Comparison of ENCODE assay signal across 18 cellular contexts in the genomic region with DNA sequence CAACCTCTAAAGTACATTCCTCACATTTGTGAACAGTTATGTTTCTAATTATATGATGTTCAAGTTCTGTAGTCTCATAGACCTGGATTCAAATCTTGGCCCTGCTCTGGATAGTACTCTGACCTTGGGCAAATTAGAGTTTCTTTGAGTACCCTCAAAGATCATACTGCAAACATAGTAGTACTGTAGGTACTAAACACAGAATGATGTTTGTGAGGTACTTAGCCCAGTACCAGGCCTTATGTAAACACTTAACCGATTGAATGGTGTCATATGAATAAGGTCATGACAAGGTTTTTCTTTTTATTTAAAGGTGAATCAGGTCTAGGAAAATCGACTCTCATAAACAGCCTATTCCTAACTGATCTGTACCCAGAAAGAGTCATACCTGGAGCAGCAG. TPM values are rescaled to one million over a fixed set of nuclear protein-coding genes. Genes with fewer than 3 reads are reported as not detected.
A peak's percentile ranks its signal among the peaks of the same experiment; 100 is the strongest.
DNase-seq lines count a peak whose midpoint lies in the region; ATAC-seq, FAIRE-seq and TF ChIP-seq lines count a peak whose summit lies in the region.
"Had no signal": no experiment of that assay in that cellular context is flagged by ENCODE, and none has a peak within 500 bp of the region (broad histone marks: within the 10 kb centered on the region; RNA-seq: fewer than 3 reads in every experiment).

No MANE protein-coding gene starts in this region.

- TF ChIP-seq EP300 in HepG2 (IDR thresholded peaks at IDR 0.05; ENCODE audit: low read depth in 2 of 2, low read length in 2 of 2), result no peak
- no peak for TF ChIP-seq EP300 in HepG2 (CRISPR knock-in tag; IDR thresholded peaks at IDR 0.05; ENCODE audit: borderline replicate concordance)

- no peak for TF ChIP-seq RAD21 in HepG2 (CRISPR knock-in tag; IDR thresholded peaks at IDR 0.05)

- FAIRE-seq in HepG2 (lab: Jason Lieb, UNC), result no peak
- FAIRE-seq: D721Med had no signal

- intact Hi-C loops in HepG2 (cut with micrococcal nuclease; ENCODE audit: unreplicated experiment) (no loop called here), right lobe of liver (cut with DNase I) (no loop called here)

- peaks cover 56% of the 10 kb centered on the region for H3K79me2 ChIP-seq in HepG2 (ENCODE audit: insufficient read depth, low read length)

- H4K20me1 ChIP-seq in HepG2 (ENCODE audit: insufficient read depth, low read length), result peaks cover 11% of the 10 kb centered on the region

- H3K27ac ChIP-seq in HepG2 (ENCODE audit: extremely low read length, insufficient read depth, low read length), result no peak overlapping the region
- H3K27ac ChIP-seq in right lobe of liver, result no peak overlapping the region
- 0 out of 2 replicates have a peak overlapping the region, but pooled peaks have one; percentile 11 for H3K27ac ChIP-seq in SK-N-MC

- no peak for TF ChIP-seq POLR2A in HepG2 (IDR thresholded peaks at IDR 0.05; ENCODE audit: insufficient read depth in 1 of 2, low read depth in 2 of 2, low read length in 2 of 2)
- no peak for TF ChIP-seq POLR2A in right lobe of liver (IDR thresholded peaks at IDR 0.05)

- TF ChIP-seq CTCF in HepG2 (CRISPR knock-in tag; IDR thresholded peaks at IDR 0.05) (no peak), right lobe of liver (IDR thresholded peaks at IDR 0.05) (no peak)

- no peak for DNase-seq in HepG2 (ENCODE audit: low spot score)
- no peak for DNase-seq in right lobe of liver
- peak; percentile 91 for DNase-seq in NCI-H2029 treated with DMSO at 0.1 percent for 48 hours (lab: John Stamatoyannopoulos, UW)
- no peak for DNase-seq in SK-N-MC (ENCODE audit: low read depth, low spot score)
- DNase-seq in DMS 273 (lab: John Stamatoyannopoulos, UW; ENCODE audit: unreplicated experiment), result no peak
- DNase-seq: C1 segment of cervical spinal cord, GF-D8, H7, HFFc6, KBM-7, MV-4-11, NCI-H187, NCI-H2171 treated with DMSO at 0.1 percent for 48 hours, NCI-H524 treated with DMSO at 0.1 percent for 48 hours, T-helper 2 cell had no signal

- 88% methylated on average over 2 of the region's 2 CpGs for WGBS in HepG2 (ENCODE audit: low lambda C conversion rate)
- 69% methylated on average over 2 of the region's 2 CpGs for WGBS in right lobe of liver (ENCODE audit: insufficient coverage, low coverage, low lambda C conversion rate, missing lambda C conversion rate)

- no peaks in the 10 kb centered on the region for H3K27me3 ChIP-seq in HepG2 (ENCODE audit: control insufficient read depth in 1 of 2, insufficient read depth in 2 of 2, low read length in 2 of 2)
- H3K27me3 ChIP-seq in right lobe of liver, result no peaks in the 10 kb centered on the region

- H3K4me1 ChIP-seq in HepG2 (ENCODE audit: insufficient read depth, low read length) (no peaks in the 10 kb centered on the region), right lobe of liver (no peaks in the 10 kb centered on the region)

- H3K9me3 ChIP-seq in HepG2 (ENCODE audit: low read length) (no peaks in the 10 kb centered on the region), right lobe of liver (no peaks in the 10 kb centered on the region), SK-N-MC (ENCODE audit: low read depth, low read length) (no peaks in the 10 kb centered on the region)

- H3K36me3 ChIP-seq in HepG2 (replicated peaks in 1 of 2; ENCODE audit: control insufficient read depth in 1 of 2, insufficient read depth in 2 of 2, low read length in 2 of 2) (peaks cover 20 to 86% of the 10 kb centered on the region in 2 experiments), right lobe of liver (peaks cover 0 to 53% (median 8%) of the 10 kb centered on the region in 4 donors), SK-N-MC (ENCODE audit: insufficient read depth, low read length) (peaks cover 72% of the 10 kb centered on the region)

- in situ Hi-C loops in HepG2 (cut with HindIII; ENCODE audit: extremely low pct_ligation_motif_present, low pct_unique_long_range_greater_than_20kb), result no loop called here

- no peak overlapping the region for H3K4me2 ChIP-seq in HepG2 (ENCODE audit: low read depth, low read length)

- H3K9ac ChIP-seq in HepG2 (ENCODE audit: insufficient read depth, low read depth, low read length) (no peak overlapping the region), SK-N-MC (ENCODE audit: insufficient read length) (no peak overlapping the region)

- CTCF ChIA-PET in HepG2 (lab: Yijun Ruan, JAX; ENCODE audit: low intra/inter-chr PET ratio, low total read pairs), result no interaction called here

- BruUV-seq in HepG2 (replicated peaks; lab: Mats Ljungman, UMichigan), result no TSS peak

- ATAC-seq in HepG2 (no peak), right lobe of liver (no peak), esophagus mucosa (no peak), HG02623 (IDR thresholded peaks at IDR 0.05; ENCODE audit: unreplicated experiment) (no peak)

- H2AFZ ChIP-seq in HepG2 (ENCODE audit: low read length), result no peak overlapping the region

- H3K4me3 ChIP-seq in HepG2 (replicated peaks in 1 of 3; ENCODE audit: insufficient read depth in 1 of 3, low read depth in 2 of 3, low read length in 3 of 3) (no peak overlapping the region), right lobe of liver (no peak overlapping the region), SK-N-MC (no peak overlapping the region)

- POLR2A ChIA-PET in HepG2 (lab: Yijun Ruan, JAX), result no interaction called here

RNA-seq across cellular contexts. Expression of a gene that starts 19.1 kb away (rescaled TPM):
- total RNA-seq in HepG2 (2016; rRNA removed; fragmentation: Illumina TruSeq; extraction: Trizol) (493 and 750 TPM in 2 replicates), right lobe of liver (10 to 100 TPM; 66.6 to 97.9 (median 86.2) TPM), esophagus mucosa (177 TPM)
- 68.0 and 78.0 TPM in 2 replicates for total RNA-seq in HepG2 (2016; cell fraction: cytosol; rRNA removed; fragmentation: Illumina TruSeq; extraction: Trizol; ENCODE audit: low read depth)
- total RNA-seq in HepG2 (2016; cell fraction: insoluble cytoplasmic fraction; rRNA removed; fragmentation: Illumina TruSeq; extraction: Trizol), result 485 and 732 TPM in 2 replicates
- total RNA-seq in HepG2 (2016; cell fraction: membrane; rRNA removed; fragmentation: Illumina TruSeq; extraction: Trizol), result 155 and 168 TPM in 2 replicates
- 303 and 351 TPM in 2 replicates for total RNA-seq in HepG2 (2016; cell fraction: nucleus; rRNA removed; fragmentation: Illumina TruSeq; extraction: Trizol)
- polyA plus RNA-seq in HepG2 (2011; rRNA removed), result 579 and 733 TPM in 2 replicates
- polyA plus RNA-seq in HepG2 (2011; cell fraction: cytosol; rRNA removed), result 208 and 366 TPM in 2 replicates
- polyA plus RNA-seq in HepG2 (2011; cell fraction: nucleus; rRNA removed), result 383 and 475 TPM in 2 replicates
- 320 and 513 TPM in 2 replicates for polyA plus RNA-seq in HepG2 (2012)
- 35.1 and 36.8 TPM in 2 replicates for polyA plus RNA-seq in HepG2 (2016; cell fraction: cytosol; fragmentation: Illumina TruSeq; extraction: Trizol; ENCODE audit: low read depth)
- 746 and 761 TPM in 2 replicates for polyA plus RNA-seq in HepG2 (2016; cell fraction: insoluble cytoplasmic fraction; fragmentation: Illumina TruSeq; extraction: Trizol; ENCODE audit: low read depth)
- polyA plus RNA-seq in HepG2 (2016; cell fraction: membrane; fragmentation: Illumina TruSeq; extraction: Trizol; ENCODE audit: low read depth), result 102 and 104 TPM in 2 replicates
- polyA plus RNA-seq in HepG2 (2016; cell fraction: nucleus; fragmentation: Illumina TruSeq; extraction: Trizol; ENCODE audit: insufficient read depth, low read depth), result 515 and 562 TPM in 2 replicates
- polyA minus RNA-seq in HepG2 (2011; rRNA and poly(A)+ RNA removed; ENCODE audit: low replicate concordance), result 234 and 609 TPM in 2 replicates
- polyA minus RNA-seq in HepG2 (2011; cell fraction: cytosol; rRNA and poly(A)+ RNA removed), result 218 and 237 TPM in 2 replicates
- polyA minus RNA-seq in HepG2 (2011; cell fraction: nucleus; rRNA and poly(A)+ RNA removed), result 446 and 458 TPM in 2 replicates

RNA-seq across cellular contexts. Expression of a gene that starts 19.3 kb away (rescaled TPM):
- total RNA-seq in HepG2 (2016; rRNA removed; fragmentation: Illumina TruSeq; extraction: Trizol) (707 and 912 TPM in 2 replicates), right lobe of liver (100 to 1,000 TPM; 341 to 557 (median 479) TPM), esophagus mucosa (320 TPM)
- total RNA-seq in HepG2 (2016; cell fraction: cytosol; rRNA removed; fragmentation: Illumina TruSeq; extraction: Trizol; ENCODE audit: low read depth), result 195 and 216 TPM in 2 replicates
- 687 and 831 TPM in 2 replicates for total RNA-seq in HepG2 (2016; cell fraction: insoluble cytoplasmic fraction; rRNA removed; fragmentation: Illumina TruSeq; extraction: Trizol)
- total RNA-seq in HepG2 (2016; cell fraction: membrane; rRNA removed; fragmentation: Illumina TruSeq; extraction: Trizol), result 620 and 676 TPM in 2 replicates
- total RNA-seq in HepG2 (2016; cell fraction: nucleus; rRNA removed; fragmentation: Illumina TruSeq; extraction: Trizol), result 437 and 494 TPM in 2 replicates
- polyA plus RNA-seq in HepG2 (2011; rRNA removed), result 434 and 464 TPM in 2 replicates
- 419 and 448 TPM in 2 replicates for polyA plus RNA-seq in HepG2 (2011; cell fraction: cytosol; rRNA removed)
- polyA plus RNA-seq in HepG2 (2011; cell fraction: nucleus; rRNA removed), result 618 and 764 TPM in 2 replicates
- polyA plus RNA-seq in HepG2 (2012), result 461 and 517 TPM in 2 replicates
- 179 and 188 TPM in 2 replicates for polyA plus RNA-seq in HepG2 (2016; cell fraction: cytosol; fragmentation: Illumina TruSeq; extraction: Trizol; ENCODE audit: low read depth)
- 695 and 895 TPM in 2 replicates for polyA plus RNA-seq in HepG2 (2016; cell fraction: insoluble cytoplasmic fraction; fragmentation: Illumina TruSeq; extraction: Trizol; ENCODE audit: low read depth)
- 483 and 563 TPM in 2 replicates for polyA plus RNA-seq in HepG2 (2016; cell fraction: membrane; fragmentation: Illumina TruSeq; extraction: Trizol; ENCODE audit: low read depth)
- 674 and 742 TPM in 2 replicates for polyA plus RNA-seq in HepG2 (2016; cell fraction: nucleus; fragmentation: Illumina TruSeq; extraction: Trizol; ENCODE audit: insufficient read depth, low read depth)
- polyA minus RNA-seq in HepG2 (2011; rRNA and poly(A)+ RNA removed; ENCODE audit: low replicate concordance), result 303 and 643 TPM in 2 replicates
- polyA minus RNA-seq in HepG2 (2011; cell fraction: cytosol; rRNA and poly(A)+ RNA removed), result 590 and 596 TPM in 2 replicates
- 603 and 678 TPM in 2 replicates for polyA minus RNA-seq in HepG2 (2011; cell fraction: nucleus; rRNA and poly(A)+ RNA removed)

RNA-seq across cellular contexts. Expression of a gene that starts 21.3 kb away (rescaled TPM):
- total RNA-seq in HepG2 (2016; rRNA removed; fragmentation: Illumina TruSeq; extraction: Trizol) (43.3 and 45.4 TPM in 2 replicates), right lobe of liver (10 to 100 TPM; 13.3 to 41.3 (median 28.7) TPM), esophagus mucosa (33.5 TPM)
- 60.7 and 66.0 TPM in 2 replicates for total RNA-seq in HepG2 (2016; cell fraction: cytosol; rRNA removed; fragmentation: Illumina TruSeq; extraction: Trizol; ENCODE audit: low read depth)
- total RNA-seq in HepG2 (2016; cell fraction: insoluble cytoplasmic fraction; rRNA removed; fragmentation: Illumina TruSeq; extraction: Trizol), result 39.9 and 41.1 TPM in 2 replicates
- 26.8 and 27.2 TPM in 2 replicates for total RNA-seq in HepG2 (2016; cell fraction: membrane; rRNA removed; fragmentation: Illumina TruSeq; extraction: Trizol)
- 40.7 and 47.5 TPM in 2 replicates for total RNA-seq in HepG2 (2016; cell fraction: nucleus; rRNA removed; fragmentation: Illumina TruSeq; extraction: Trizol)
- polyA plus RNA-seq in HepG2 (2011; rRNA removed), result 28.0 and 29.5 TPM in 2 replicates
- 14.2 and 16.0 TPM in 2 replicates for polyA plus RNA-seq in HepG2 (2011; cell fraction: cytosol; rRNA removed)
- 67.3 and 75.5 TPM in 2 replicates for polyA plus RNA-seq in HepG2 (2011; cell fraction: nucleus; rRNA removed)
- 28.7 and 33.3 TPM in 2 replicates for polyA plus RNA-seq in HepG2 (2012)
- polyA plus RNA-seq in HepG2 (2016; cell fraction: cytosol; fragmentation: Illumina TruSeq; extraction: Trizol; ENCODE audit: low read depth), result 3.3 and 4.4 TPM in 2 replicates
- polyA plus RNA-seq in HepG2 (2016; cell fraction: insoluble cytoplasmic fraction; fragmentation: Illumina TruSeq; extraction: Trizol; ENCODE audit: low read depth), result 24.1 and 27.0 TPM in 2 replicates
- polyA plus RNA-seq in HepG2 (2016; cell fraction: membrane; fragmentation: Illumina TruSeq; extraction: Trizol; ENCODE audit: low read depth), result 6.7 and 9.3 TPM in 2 replicates
- 43.0 and 49.1 TPM in 2 replicates for polyA plus RNA-seq in HepG2 (2016; cell fraction: nucleus; fragmentation: Illumina TruSeq; extraction: Trizol; ENCODE audit: insufficient read depth, low read depth)
- polyA minus RNA-seq in HepG2 (2011; rRNA and poly(A)+ RNA removed; ENCODE audit: low replicate concordance), result 62.3 and 67.5 TPM in 2 replicates
- 23.7 and 25.8 TPM in 2 replicates for polyA minus RNA-seq in HepG2 (2011; cell fraction: cytosol; rRNA and poly(A)+ RNA removed)
- polyA minus RNA-seq in HepG2 (2011; cell fraction: nucleus; rRNA and poly(A)+ RNA removed), result 56.9 and 62.9 TPM in 2 replicates
